17 cellular contexts compared by ENCODE assay signal in the genomic region with DNA sequence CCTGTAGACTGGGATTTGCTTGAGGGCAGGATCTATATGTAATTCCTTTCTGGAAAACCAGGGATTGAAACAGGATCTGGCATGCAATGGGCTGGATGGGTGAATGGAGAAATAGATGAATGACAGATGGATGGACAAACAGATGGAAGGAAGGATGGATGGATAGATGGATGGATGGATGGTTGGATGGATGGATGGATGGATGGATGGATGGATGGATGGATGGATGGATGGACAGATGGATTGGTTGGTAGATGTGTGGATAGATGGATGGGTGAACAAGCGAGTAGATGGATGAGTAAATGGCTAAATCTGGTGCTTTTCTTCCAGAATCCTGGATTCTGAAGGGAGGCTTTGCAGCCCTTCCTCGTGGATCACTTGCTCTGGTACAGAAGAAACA.
DNase-seq lines count a peak whose midpoint lies in the region; ATAC-seq and TF ChIP-seq lines count a peak whose summit lies in the region.
"Had no signal": no experiment of that assay in that cellular context is flagged by ENCODE, and none has a peak within 500 bp of the region (broad histone marks: within the 10 kb centered on the region; RNA-seq: fewer than 3 reads in every experiment).

No MANE protein-coding gene starts in this region.

- H3K4me1 ChIP-seq in HEK293 (ENCODE audit: control insufficient read depth, insufficient read depth, low read length) (no peaks in the 10 kb centered on the region), iPS-15b (ENCODE audit: control insufficient read depth, insufficient read depth, low read length) (peaks cover 10% of the 10 kb centered on the region)
- H3K4me1 ChIP-seq: BLaER1 treated with 17β-estradiol and CSF1 and Interleukin-3, amounts not matched to agents 10 nM and 100 nM had no signal

- H3K27me3 ChIP-seq in iPS-15b (ENCODE audit: control insufficient read depth, insufficient read depth, low read length), result peaks cover 80% of the 10 kb centered on the region
- H3K27me3 ChIP-seq: BLaER1 treated with 17β-estradiol and CSF1 and Interleukin-3, amounts not matched to agents 10 nM and 100 nM had no signal

- ATAC-seq in WTC11, result no peak
- ATAC-seq in left colon, result no peak
- ATAC-seq: GM12878 had no signal

- H3K36me3 Mint-ChIP-seq in WTC11 (no peaks in the 10 kb centered on the region), nephron progenitor cell (ENCODE audit: low read depth) (no peaks in the 10 kb centered on the region)
- H3K36me3 Mint-ChIP-seq: CD4-positive, CD25-positive, alpha-beta regulatory T cell had no signal

- no peak overlapping the region for H3K9ac ChIP-seq in iPS-15b (ENCODE audit: low read depth, low read length)
- H3K9ac ChIP-seq: BLaER1 treated with 17β-estradiol and CSF1 and Interleukin-3, amounts not matched to agents 10 nM and 100 nM had no signal

- H3K36me3 ChIP-seq in HEK293 (ENCODE audit: control insufficient read depth in 2 of 2, insufficient read depth in 1 of 2, low read length in 2 of 2) (no peaks in the 10 kb centered on the region), iPS-15b (ENCODE audit: control insufficient read depth, insufficient read depth, low read length) (no peaks in the 10 kb centered on the region)
- H3K36me3 ChIP-seq: BLaER1 treated with 17β-estradiol and CSF1 and Interleukin-3, amounts not matched to agents 10 nM and 100 nM had no signal

- H3K27ac Mint-ChIP-seq in WTC11, result peak overlapping the region; percentile 73; the same call in 1 of the 2 replicates
- H3K27ac Mint-ChIP-seq in nephron progenitor cell, result no peak overlapping the region
- H3K27ac Mint-ChIP-seq: CD4-positive, CD25-positive, alpha-beta regulatory T cell had no signal

- no peak overlapping the region for H3K27ac ChIP-seq in HEK293 (ENCODE audit: extremely low read depth, low read depth, low read length)
- H3K27ac ChIP-seq: BLaER1 treated with 17β-estradiol and CSF1 and Interleukin-3, amounts not matched to agents 10 nM and 100 nM; HL-60 had no signal

- intact Hi-C loops in left colon (cut with DNase I, micrococcal nuclease), result no loop called here

- H3K4me3 ChIP-seq in HEK293 (ENCODE audit: low read depth, low read length) (no peak overlapping the region), iPS-15b (ENCODE audit: low read depth, low read length) (peak overlapping the region; percentile 3)
- H3K4me3 ChIP-seq: BLaER1 treated with 17β-estradiol and CSF1 and Interleukin-3, amounts not matched to agents 10 nM and 100 nM; GM12878 had no signal

- H3K4me1 Mint-ChIP-seq in WTC11 (peaks cover 34% of the 10 kb centered on the region), nephron progenitor cell (peaks cover 18% of the 10 kb centered on the region)
- H3K4me1 Mint-ChIP-seq: CD4-positive, CD25-positive, alpha-beta regulatory T cell; IgD-negative memory B cell had no signal

- CTCF ChIA-PET in HEK293 (lab: Yijun Ruan, JAX), result no interaction called here
- CTCF ChIA-PET in WTC11 (lab: Charles Lee), result interaction anchor here (0.8 to 1.8 kb wide), 7 partner anchors 24 to 436 kb away, joined by 3 to 12 read pairs (median 3); partner anchors contain the start of gene FGF18

- no peak for DNase-seq in WTC11 (ENCODE audit: low spot score)
- no peak for DNase-seq in nephron progenitor cell
- DNase-seq in SK-N-DZ (ENCODE audit: low spot score), result no peak
- no peak for DNase-seq in stimulated activated naive CD4-positive, alpha-beta T cell (lab: John Stamatoyannopoulos, UW)
- DNase-seq in left colon, result no peak
- no peak for DNase-seq in epidermal melanocyte (ENCODE audit: insufficient read length, low spot score)
- DNase-seq: ACHN; CD4-positive, CD25-positive, alpha-beta regulatory T cell; DMS79; GOT3; HCEC 1CT had no signal

- H3K4me3 Mint-ChIP-seq in WTC11 (peak overlapping the region; percentile 38), nephron progenitor cell (peak overlapping the region; percentile 3)
- H3K4me3 Mint-ChIP-seq: CD4-positive, CD25-positive, alpha-beta regulatory T cell; IgD-negative memory B cell had no signal

- H3K9me3 Mint-ChIP-seq in WTC11, result no peaks in the 10 kb centered on the region
- peaks cover 7% of the 10 kb centered on the region for H3K9me3 Mint-ChIP-seq in nephron progenitor cell
- H3K9me3 Mint-ChIP-seq: IgD-negative memory B cell had no signal

- POLR2A ChIA-PET in HEK293 (lab: Yijun Ruan, JAX), result no interaction called here
- POLR2A ChIA-PET in WTC11 (lab: Charles Lee), result interaction anchor here (0.6 kb wide), 1 partner anchor 299 kb away, joined by 3 read pairs; no protein-coding TSS in a partner anchor

- H3K9me3 ChIP-seq in HEK293 (ENCODE audit: control insufficient read depth, insufficient read depth, low read depth, low read length), result no peaks in the 10 kb centered on the region
- no peaks in the 10 kb centered on the region for H3K9me3 ChIP-seq in iPS-15b (ENCODE audit: control insufficient read depth, insufficient read depth, low read length)
- H3K9me3 ChIP-seq: BLaER1 treated with 17β-estradiol and CSF1 and Interleukin-3, amounts not matched to agents 10 nM and 100 nM had no signal

- TF ChIP-seq CTCF in HEK293 (tag by site-specific recombination; IDR thresholded peaks at IDR 0.05), result no peak
- no peak for TF ChIP-seq CTCF in WTC11 (IDR thresholded peaks at IDR 0.05)
- TF ChIP-seq CTCF in nephron progenitor cell (IDR thresholded peaks at IDR 0.05), result no peak

- H3K27me3 Mint-ChIP-seq in WTC11 (ENCODE audit: low read depth), result peaks cover 98% of the 10 kb centered on the region
- peaks cover 30% of the 10 kb centered on the region for H3K27me3 Mint-ChIP-seq in nephron progenitor cell (ENCODE audit: low read depth, poor library complexity)
- H3K27me3 Mint-ChIP-seq: CD4-positive, CD25-positive, alpha-beta regulatory T cell had no signal

TF ChIP-seq in HEK293, 187 proteins besides CTCF, POLR2A, EP300 and RAD21:
- peak; percentile 80 for TF ChIP-seq ZBTB17 (tag by site-specific recombination; IDR thresholded peaks at IDR 0.05)
- TF ChIP-seq ZNF426 (tag by site-specific recombination; IDR thresholded peaks at IDR 0.05), result no peak
- TF ChIP-seq ZNF366 (tag by site-specific recombination; conservative IDR thresholded peaks at IDR 0.05), result peak; percentile 86

TF ChIP-seq in WTC11, 78 proteins besides CTCF, POLR2A, EP300 and RAD21:
- TF ChIP-seq CDX4 (CRISPR knock-in tag; IDR thresholded peaks at IDR 0.05; ENCODE audit: borderline replicate concordance), result no peak
- TF ChIP-seq SOX15 (CRISPR knock-in tag; IDR thresholded peaks at IDR 0.05), result no peak
- TF ChIP-seq HMGA2 (CRISPR knock-in tag; IDR thresholded peaks at IDR 0.05), result no peak
